Comparison of ENCODE assay signal across 1 cellular context in the genomic region with DNA sequence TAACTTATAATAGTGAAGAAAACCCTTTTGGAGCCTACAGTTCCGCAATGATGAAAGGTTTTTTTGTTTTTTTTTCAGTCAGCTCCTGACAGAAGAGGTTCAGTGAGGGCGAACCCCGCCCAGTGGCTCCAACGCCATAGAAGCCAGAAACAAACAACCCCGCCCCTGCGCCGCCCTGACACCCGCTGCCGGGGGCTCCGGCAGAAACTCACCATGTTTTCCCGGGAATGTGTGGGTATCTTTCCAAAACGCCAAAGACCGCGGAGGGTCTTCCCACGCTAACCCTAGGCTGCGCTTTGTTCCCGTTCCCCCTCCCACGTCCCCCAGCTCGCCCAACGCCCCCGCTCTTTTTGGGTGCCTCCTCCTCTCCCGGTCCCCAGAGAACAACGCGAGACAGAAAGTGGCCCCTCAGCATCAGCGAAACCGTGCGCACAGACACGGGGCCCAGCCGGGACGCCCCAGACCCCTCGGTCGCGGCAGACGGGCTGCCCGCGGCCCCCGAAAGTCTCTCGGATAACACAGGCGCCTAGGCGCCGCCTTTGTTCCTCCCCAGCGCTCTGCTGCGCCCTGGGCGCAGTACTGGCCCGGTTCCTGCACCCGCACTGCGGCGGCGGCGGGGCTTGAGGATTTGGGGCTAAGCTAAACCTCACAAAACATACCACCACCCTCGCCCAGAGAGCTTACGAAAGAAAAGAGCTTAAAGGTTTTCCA.
TF ChIP-seq lines count a peak whose summit lies in the region.

No MANE protein-coding gene starts in this region.

TF ChIP-seq in SK-N-SH, 30 proteins besides CTCF, POLR2A, EP300 and RAD21 (continued from another document):
- TF ChIP-seq ZBTB33 (IDR thresholded peaks at IDR 0.05; ENCODE audit: borderline replicate concordance, low read depth) (0 out of 2 replicates have a peak, but pooled peaks have one; percentile 18), YY1 (IDR thresholded peaks at IDR 0.05; ENCODE audit: low read depth) (peak; percentile 16; the same call in 1 of the 2 replicates), NRF1 (IDR thresholded peaks at IDR 0.05; ENCODE audit: low read depth, low read length) (no peak; the same call in 1 of the 2 replicates), NFIC (IDR thresholded peaks at IDR 0.05; ENCODE audit: borderline replicate concordance) (no peak)
